Comparison of ENCODE assay signal across 27 cellular contexts in genomic region chr2:176395273-176395854, GRCh38.
DNase-seq lines count a peak whose midpoint lies in the region; ATAC-seq, FAIRE-seq and TF ChIP-seq lines count a peak whose summit lies in the region.
"Had no signal": no experiment of that assay in that cellular context is flagged by ENCODE, and none has a peak within 500 bp of the region (broad histone marks: within the 10 kb centered on the region; RNA-seq: fewer than 3 reads in every experiment).

No MANE protein-coding gene starts in this region.

- POLR2A ChIA-PET in IMR-90 (lab: Charles Lee; ENCODE audit: unreplicated experiment): interaction anchor here (0.7 kb wide), 1 partner anchor 1076 kb away, joined by 17 read pairs; no protein-coding TSS in a partner anchor

- no peak overlapping the region for H2AK9ac ChIP-seq in IMR-90 (replicated peaks; ENCODE audit: low read depth, low read length, poor library complexity)

- TF ChIP-seq CTCF in IMR-90 (conservative IDR thresholded peaks at IDR 0.05; ENCODE audit: low read depth, low read length) (no peak), astrocyte (IDR thresholded peaks at IDR 0.05; ENCODE audit: insufficient read depth, low read depth, low read length) (no peak), mucosa of descending colon (IDR thresholded peaks at IDR 0.05) (no peak), kidney (IDR thresholded peaks at IDR 0.05; ENCODE audit: borderline replicate concordance, extremely low read depth, insufficient read depth) (no peak), endodermal cell (conservative IDR thresholded peaks at IDR 0.05) (no peak)

- dilution Hi-C loops in IMR-90 (cut with HindIII; ENCODE audit: low sequenced_read_pairs, unreplicated experiment): no loop called here

- no peak overlapping the region for H3K18ac ChIP-seq in IMR-90 (ENCODE audit: low read depth, low read length)

- H4K8ac ChIP-seq in IMR-90 (ENCODE audit: low read depth in 2 of 2, low read length in 2 of 2): no peak overlapping the region

- H3K27ac Mint-ChIP-seq in astrocyte (ENCODE audit: unreplicated experiment) (no peak overlapping the region), endodermal cell (no peak overlapping the region)
- H3K27ac Mint-ChIP-seq: activated naive CD4-positive, alpha-beta T cell treated with anti-CD3 and anti-CD28 coated beads, Interleukin-2, amount 50 U/mL, for 72 hours; activated T-helper 1 cell treated with anti-CD3 and anti-CD28 coated beads, Interleukin-12 subunit alpha, Interleukin-12 subunit beta, Interleukin-2, Interleukin-4 antibody, amounts not matched to agents 30 ng/mL and 10 ng/mL and 1 ng/mL, durations not matched to agents 14 hours and 24 hours and 36 hours; CD4-positive, alpha-beta memory T cell; progenitor cell of endocrine pancreas; T-cell had no signal

- H2BK15ac ChIP-seq in IMR-90 (ENCODE audit: low read depth, low read length): no peak overlapping the region

- no peaks in the 10 kb centered on the region for H3K9me1 ChIP-seq in IMR-90 (ENCODE audit: insufficient read depth, low read length)

- H3K36me3 ChIP-seq in IMR-90 (ENCODE audit: control insufficient read depth, insufficient read depth, low read length) (no peaks in the 10 kb centered on the region), astrocyte (ENCODE audit: insufficient read depth, low read length) (no peaks in the 10 kb centered on the region), mucosa of descending colon (ENCODE audit: low read depth) (no peaks in the 10 kb centered on the region), kidney (ENCODE audit: control insufficient read depth in 1 of 2, insufficient read depth in 2 of 2, low read length in 2 of 2) (no peaks in the 10 kb centered on the region), endodermal cell (ENCODE audit: control insufficient read depth, insufficient read depth, low read length) (no peaks in the 10 kb centered on the region)
- H3K36me3 ChIP-seq: ascending aorta, tibial artery had no signal

- no TSS peak for BruUV-seq in IMR-90 (replicated peaks; lab: Mats Ljungman, UMichigan)

- no peaks in the 10 kb centered on the region for H3K79me1 ChIP-seq in IMR-90 (ENCODE audit: low read depth in 1 of 2, low read length in 2 of 2)

- no peak for TF ChIP-seq POLR2A in IMR-90 (IDR thresholded peaks at IDR 0.05; ENCODE audit: low read depth, low read length)

- no peak overlapping the region for H4K5ac ChIP-seq in IMR-90 (ENCODE audit: low read depth, low read length)

- H3K4me3 ChIP-seq in IMR-90 (ENCODE audit: insufficient read depth, low read depth, low read length) (no peak overlapping the region), astrocyte (ENCODE audit: insufficient read depth, low read depth, low read length) (no peak overlapping the region), mucosa of descending colon (no peak overlapping the region), kidney (ENCODE audit: low read length in 2 of 2) (peak overlapping the region in 1 of 2 donors; percentile 20), endodermal cell (ENCODE audit: low read length) (no peak overlapping the region)
- H3K4me3 ChIP-seq: ascending aorta, tibial artery had no signal

- H3K4me1 Mint-ChIP-seq in astrocyte (ENCODE audit: low read depth, unreplicated experiment) (peaks cover 22% of the 10 kb centered on the region), endodermal cell (peaks cover 22% of the 10 kb centered on the region)
- H3K4me1 Mint-ChIP-seq: CD4-positive, alpha-beta memory T cell; T-cell had no signal

- H3K27me3 Mint-ChIP-seq in astrocyte (ENCODE audit: low read depth, unreplicated experiment) (no peaks in the 10 kb centered on the region), endodermal cell (ENCODE audit: insufficient read depth) (no peaks in the 10 kb centered on the region)

- WGBS in IMR-90 (ENCODE audit: extremely low coverage in 2 of 2, insufficient read length in 1 of 2), 2 experiments: no CpG with 5 or more reads among the region's 3 CpGs
- WGBS in endodermal cell (ENCODE audit: insufficient coverage in 1 of 2, insufficient read length in 1 of 2), 2 experiments: 91 to 93% methylated on average over 3 of the region's 3 CpGs

- DNase-seq in DMS53 treated with DMSO at 0.1 percent for 48 hours (lab: John Stamatoyannopoulos, UW; ENCODE audit: unreplicated experiment): peak; percentile 11
- DNase-seq in IMR-90: peak; percentile 13
- DNase-seq in astrocyte (ENCODE audit: low read depth): peak; percentile 10
- DNase-seq in mucosa of descending colon: no peak
- no peak for DNase-seq in stimulated activated CD4-positive, alpha-beta T cell treated with anti-CD3 and anti-CD28 coated beads, Interleukin-12 subunit alpha, Interleukin-12 subunit beta, amount 100 ng/mL, for 4 hours
- no peak for DNase-seq in kidney
- DNase-seq in endodermal cell: no peak
- DNase-seq in GDM1 (lab: John Stamatoyannopoulos, UW): no peak
- DNase-seq: activated CD4-positive, alpha-beta T cell treated with anti-CD3 and anti-CD28 coated beads for 4 hours; CD4-positive, alpha-beta memory T cell; cerebellar nuclear complex; effector CD8-positive, alpha-beta T cell; HCEC 1CT; KG1; left colon; midbrain; NCI-H1092; NCI-H2029 treated with DMSO at 0.1 percent for 48 hours; NCI-H524; SHP77 treated with DMSO at 0.1 percent for 48 hours; stimulated activated naive CD8-positive, alpha-beta T cell treated with anti-CD3 and anti-CD28 coated beads, Interleukin-15, Interleukin-2, amounts not matched to agents 100 U/mL and 50 U/mL, for 24 hours; T-cell; tibial artery had no signal

- no peak overlapping the region for H2BK5ac ChIP-seq in IMR-90 (ENCODE audit: low read depth, low read length, poor library complexity, severe bottlenecking)

- no peaks in the 10 kb centered on the region for H3K79me2 ChIP-seq in astrocyte (ENCODE audit: insufficient read depth, low read length)

- no peak for TF ChIP-seq RAD21 in IMR-90 (IDR thresholded peaks at IDR 0.05; ENCODE audit: low read length)

- H2BK20ac ChIP-seq in IMR-90 (ENCODE audit: low read depth, low read length): no peak overlapping the region

- FAIRE-seq in astrocyte (lab: Jason Lieb, UNC): no peak
- no peak for FAIRE-seq in kidney (lab: Jason Lieb, UNC)

- H3K4me1 ChIP-seq in IMR-90 (ENCODE audit: control insufficient read depth, insufficient read depth, low read length): peaks cover 2% of the 10 kb centered on the region; the same call in 1 of the 2 replicates
- peaks cover 3% of the 10 kb centered on the region for H3K4me1 ChIP-seq in astrocyte (ENCODE audit: insufficient read depth, low read length)
- no peaks in the 10 kb centered on the region for H3K4me1 ChIP-seq in mucosa of descending colon (ENCODE audit: low read depth)
- H3K4me1 ChIP-seq in kidney (ENCODE audit: control insufficient read depth in 1 of 2, insufficient read depth in 1 of 2, low read depth in 1 of 2, low read length in 2 of 2): no peaks in the 10 kb centered on the region
- peaks cover 4% of the 10 kb centered on the region for H3K4me1 ChIP-seq in endodermal cell (ENCODE audit: control insufficient read depth, insufficient read depth, low read length)

- H4K20me1 ChIP-seq in IMR-90 (ENCODE audit: insufficient read depth, low read length) (no peaks in the 10 kb centered on the region), astrocyte (ENCODE audit: insufficient read depth, low read length) (no peaks in the 10 kb centered on the region)

- H2AK5ac ChIP-seq in IMR-90 (ENCODE audit: low read depth, low read length): no peak overlapping the region

- H3K27me3 ChIP-seq in IMR-90 (ENCODE audit: control insufficient read depth, insufficient read depth, low read length) (no peaks in the 10 kb centered on the region; the same call in 1 of the 2 replicates), astrocyte (ENCODE audit: insufficient read depth, low read length) (no peaks in the 10 kb centered on the region), endodermal cell (ENCODE audit: control insufficient read depth, insufficient read depth, low read length, poor library complexity, severe bottlenecking) (no peaks in the 10 kb centered on the region)
- H3K27me3 ChIP-seq: ascending aorta, tibial artery had no signal

- no peak overlapping the region for H3K27ac ChIP-seq in IMR-90 (ENCODE audit: insufficient read depth, low read length)
- H3K27ac ChIP-seq in astrocyte (ENCODE audit: low read depth, low read length): no peak overlapping the region
- no peak overlapping the region for H3K27ac ChIP-seq in kidney (ENCODE audit: low read depth in 2 of 2, low read length in 2 of 2)
- H3K27ac ChIP-seq in endodermal cell (ENCODE audit: low read depth, low read length): no peak overlapping the region
- H3K27ac ChIP-seq: ascending aorta, tibial artery had no signal

- H3K9ac ChIP-seq in IMR-90 (ENCODE audit: low read depth, low read length): no peak overlapping the region
- no peak overlapping the region for H3K9ac ChIP-seq in astrocyte (ENCODE audit: low read length)
- no peak overlapping the region for H3K9ac ChIP-seq in kidney (ENCODE audit: low read length in 2 of 2)
- no peak overlapping the region for H3K9ac ChIP-seq in endodermal cell (ENCODE audit: extremely low read depth, low read length, poor library complexity, severe bottlenecking)

- H3K4me2 ChIP-seq in IMR-90 (ENCODE audit: low read depth, low read length) (no peak overlapping the region), astrocyte (ENCODE audit: low read length) (no peak overlapping the region)

- H3K23ac ChIP-seq in IMR-90 (ENCODE audit: low read depth, low read length): no peak overlapping the region

- in situ Hi-C loops in IMR-90 (cut with MboI; ENCODE audit: low sequenced_read_pairs): no loop called here

- H3K4ac ChIP-seq in IMR-90 (ENCODE audit: low read depth, low read length): no peak overlapping the region

- no peak overlapping the region for H3K14ac ChIP-seq in IMR-90 (replicated peaks; ENCODE audit: low read depth, low read length)

- H2AFZ ChIP-seq in IMR-90 (replicated peaks; ENCODE audit: low read length, poor library complexity): no peak overlapping the region
- no peak overlapping the region for H2AFZ ChIP-seq in astrocyte (ENCODE audit: low read depth, low read length)

- H2BK120ac ChIP-seq in IMR-90 (ENCODE audit: low read depth, low read length): no peak overlapping the region

- H3K56ac ChIP-seq in IMR-90 (ENCODE audit: extremely low read depth, insufficient read depth, low read length): no peak overlapping the region

- no peaks in the 10 kb centered on the region for H3K36me3 Mint-ChIP-seq in astrocyte (ENCODE audit: low read depth, unreplicated experiment)
- H3K36me3 Mint-ChIP-seq in endodermal cell (ENCODE audit: low read depth): no peaks in the 10 kb centered on the region
- H3K36me3 Mint-ChIP-seq: activated naive CD4-positive, alpha-beta T cell treated with anti-CD3 and anti-CD28 coated beads, Interleukin-2, amount 50 U/mL, for 72 hours; CD4-positive, alpha-beta memory T cell; T-cell had no signal

- no peak overlapping the region for H3K4me3 Mint-ChIP-seq in astrocyte (ENCODE audit: unreplicated experiment)
- no peak overlapping the region for H3K4me3 Mint-ChIP-seq in endodermal cell
- H3K4me3 Mint-ChIP-seq: activated T-helper 1 cell treated with anti-CD3 and anti-CD28 coated beads, Interleukin-12 subunit alpha, Interleukin-12 subunit beta, Interleukin-2, Interleukin-4 antibody, amounts not matched to agents 30 ng/mL and 10 ng/mL and 1 ng/mL, durations not matched to agents 14 hours and 24 hours and 36 hours; CD4-positive, alpha-beta memory T cell; T-cell had no signal

- intact Hi-C loops in IMR-90 (cut with micrococcal nuclease): no loop called here
- intact Hi-C loops in mucosa of descending colon (cut with DNase I, micrococcal nuclease): no loop called here
- intact Hi-C loops in kidney (cut with DNase I): no loop called here

- H4K91ac ChIP-seq in IMR-90 (ENCODE audit: insufficient read depth, low read depth, low read length): no peak overlapping the region

- no peaks in the 10 kb centered on the region for H3K9me3 ChIP-seq in IMR-90 (ENCODE audit: control insufficient read depth, insufficient read depth, low read length)
- H3K9me3 ChIP-seq in astrocyte (ENCODE audit: insufficient read depth, low read depth, low read length): no peaks in the 10 kb centered on the region
- H3K9me3 ChIP-seq in mucosa of descending colon: no peaks in the 10 kb centered on the region
- no peaks in the 10 kb centered on the region for H3K9me3 ChIP-seq in kidney (ENCODE audit: control insufficient read depth in 1 of 2, low read length in 2 of 2)
- H3K9me3 ChIP-seq in endodermal cell (ENCODE audit: control insufficient read depth, low read length): no peaks in the 10 kb centered on the region
- H3K9me3 ChIP-seq: ascending aorta, tibial artery had no signal

- H3K9me3 Mint-ChIP-seq in astrocyte (ENCODE audit: unreplicated experiment): no peaks in the 10 kb centered on the region
- no peaks in the 10 kb centered on the region for H3K9me3 Mint-ChIP-seq in endodermal cell
- H3K9me3 Mint-ChIP-seq: activated naive CD4-positive, alpha-beta T cell treated with anti-CD3 and anti-CD28 coated beads, Interleukin-2, amount 50 U/mL, for 72 hours; activated T-helper 1 cell treated with anti-CD3 and anti-CD28 coated beads, Interleukin-12 subunit alpha, Interleukin-12 subunit beta, Interleukin-2, Interleukin-4 antibody, amounts not matched to agents 30 ng/mL and 10 ng/mL and 1 ng/mL, durations not matched to agents 14 hours and 24 hours and 36 hours; T-cell had no signal

- CTCF ChIA-PET in IMR-90 (lab: Yijun Ruan, JAX): no interaction called here

- ATAC-seq in IMR-90 (ENCODE audit: low read depth): no peak
- peak; percentile 56 for ATAC-seq in mucosa of descending colon
- ATAC-seq: activated naive CD4-positive, alpha-beta T cell treated with anti-CD3 and anti-CD28 coated beads, Interleukin-2, amount 50 U/mL, for 72 hours; left colon; stimulated activated naive CD8-positive, alpha-beta T cell treated with anti-CD3 and anti-CD28 coated beads, Interleukin-15, Interleukin-2, amounts not matched to agents 100 U/mL and 50 U/mL, for 24 hours; T-cell had no signal

Comparison
In these comparisons a context has a peak if more than half of its experiments do, and no peak if none do; other contexts are left out.
1. DNase-seq: peak in DMS53 treated with DMSO at 0.1 percent for 48 hours (single experiment), IMR-90 (single experiment) and astrocyte (single experiment); none in mucosa of descending colon (0 of 3), stimulated activated CD4-positive, alpha-beta T cell treated with anti-CD3 and anti-CD28 coated beads, Interleukin-12 subunit alpha, Interleukin-12 subunit beta, amount 100 ng/mL, for 4 hours (single experiment), kidney (single experiment), endodermal cell (single experiment) and GDM1 (single experiment).